8 cellular contexts compared by ENCODE assay signal in the genomic region with DNA sequence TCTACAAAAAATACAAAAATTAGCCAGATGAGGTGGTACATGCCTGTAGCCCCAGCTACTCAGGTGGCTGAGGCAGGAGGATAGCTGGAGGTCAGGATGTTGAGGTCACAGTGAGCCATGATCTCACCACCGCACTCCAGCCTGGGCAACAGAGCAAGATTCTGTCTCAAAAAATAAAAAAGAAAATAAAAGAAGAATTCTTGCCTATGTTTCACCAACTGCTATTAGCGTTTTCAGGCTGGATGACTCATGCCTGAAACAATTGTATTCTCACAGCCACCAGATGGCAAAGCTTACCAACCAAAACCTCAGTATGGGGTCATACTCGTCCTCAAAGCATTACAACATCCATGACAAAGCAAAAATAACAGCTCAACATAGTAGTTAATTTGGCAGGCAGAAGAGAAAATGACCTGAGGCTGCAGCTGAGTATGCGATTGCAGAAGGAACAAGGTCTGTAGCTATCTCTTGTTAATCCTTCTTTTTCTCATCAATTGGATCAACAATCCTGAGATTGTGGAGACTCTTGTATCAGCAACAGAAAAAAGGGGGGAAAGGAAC. TPM values are rescaled to one million over a fixed set of nuclear protein-coding genes. Genes with fewer than 3 reads are reported as not detected.
DNase-seq lines count a peak whose midpoint lies in the region; ATAC-seq and TF ChIP-seq lines count a peak whose summit lies in the region.

No MANE protein-coding gene starts in this region.

- H3K9me3 Mint-ChIP-seq in brain = no peaks in the 10 kb centered on the region

- H3K4me1 ChIP-seq in iPS-18a (ENCODE audit: control insufficient read depth, low read depth, low read length) (peaks cover 4% of the 10 kb centered on the region), smooth muscle cell (ENCODE audit: low read depth) (no peaks in the 10 kb centered on the region)

- H3K9me3 ChIP-seq in iPS-18a (ENCODE audit: control insufficient read depth, low read depth, low read length) = no peaks in the 10 kb centered on the region
- no peaks in the 10 kb centered on the region for H3K9me3 ChIP-seq in smooth muscle cell (replicated peaks; ENCODE audit: low read depth)

- H3K4me1 Mint-ChIP-seq in brain = peaks cover 15% of the 10 kb centered on the region

- ATAC-seq in HG02623 (IDR thresholded peaks at IDR 0.05; ENCODE audit: unreplicated experiment) = no peak

- H3K27me3 ChIP-seq in iPS-18a (ENCODE audit: control insufficient read depth, insufficient read depth, low read length) (no peaks in the 10 kb centered on the region), smooth muscle cell (ENCODE audit: low read depth) (no peaks in the 10 kb centered on the region)

- H2AFZ ChIP-seq in smooth muscle cell (ENCODE audit: low read depth) = no peak overlapping the region

- no peaks in the 10 kb centered on the region for H3K27me3 Mint-ChIP-seq in brain

- no peak overlapping the region for H3K4me3 ChIP-seq in iPS-18a (ENCODE audit: low read length)
- H3K4me3 ChIP-seq in smooth muscle cell = no peak overlapping the region

- H3K79me2 ChIP-seq in smooth muscle cell (ENCODE audit: low read depth) = no peaks in the 10 kb centered on the region

- H3K36me3 Mint-ChIP-seq in brain = peaks cover 71% of the 10 kb centered on the region

- peak overlapping the region; percentile 79 for H3K27ac ChIP-seq in iPS-18a (ENCODE audit: low read length)
- peak overlapping the region; percentile 77 for H3K27ac ChIP-seq in smooth muscle cell (ENCODE audit: low read depth)

- WGBS in smooth muscle cell (ENCODE audit: low lambda C conversion rate) = 24% methylated on average over 4 of the region's 4 CpGs

- peaks cover 69% of the 10 kb centered on the region for H3K36me3 ChIP-seq in iPS-18a (ENCODE audit: control insufficient read depth, low read depth, low read length)
- H3K36me3 ChIP-seq in smooth muscle cell (ENCODE audit: low read depth) = peaks cover 13% of the 10 kb centered on the region

- no peak overlapping the region for H3K4me2 ChIP-seq in smooth muscle cell

- DNase-seq in activated CD4-positive, alpha-beta T cell treated with anti-CD3 and anti-CD28 coated beads for 48 hours = peak; percentile 50
- no peak for DNase-seq in activated CD4-positive, alpha-beta T cell treated with anti-CD3 and anti-CD28 coated beads for 1 hour
- DNase-seq in HUDEP-2 (lab: John Stamatoyannopoulos, UW; ENCODE audit: unreplicated experiment in 76 of 76) = peak in 64 of 76 experiments; percentile 1 to 83 (median 44)
- DNase-seq in RPMI7951 (ENCODE audit: low read depth) = peak; percentile 98
- DNase-seq in smooth muscle cell (lab: John Stamatoyannopoulos, UW; ENCODE audit: unreplicated experiment) = no peak

- H3K27ac Mint-ChIP-seq in brain = peak overlapping the region; percentile 83 to 97 (median 92)

- no peak overlapping the region for H3K9ac ChIP-seq in iPS-18a (ENCODE audit: low read length)
- peak overlapping the region; percentile 41 for H3K9ac ChIP-seq in smooth muscle cell (ENCODE audit: low read depth)

- H3F3A ChIP-seq in smooth muscle cell (ENCODE audit: low read depth) = no peaks in the 10 kb centered on the region

- peaks cover 18% of the 10 kb centered on the region for H4K20me1 ChIP-seq in smooth muscle cell (ENCODE audit: low read depth)

- TF ChIP-seq CTCF in brain (conservative IDR thresholded peaks at IDR 0.05) (peak; percentile 40 to 55), smooth muscle cell (IDR thresholded peaks at IDR 0.05; ENCODE audit: borderline replicate concordance, insufficient read depth, poor library complexity, severe bottlenecking) (peak; percentile 46)

- H3K4me3 Mint-ChIP-seq in brain = peak overlapping the region in 4 of 5 experiments; percentile 28 to 71 (median 64)

RNA-seq across cellular contexts. Expression of gene TP53BP1, which starts 52.2 kb away (rescaled TPM):
- 25.4 and 26.7 TPM in 2 replicates for total RNA-seq in RPMI7951 (2014; rRNA removed; shearing (Covaris generic))
- polyA plus RNA-seq in brain (ENCODE audit: insufficient read depth, low read depth, low replicate concordance) = 22.8 TPM
- total RNA-seq in smooth muscle cell = 41.5 and 52.0 TPM in 2 replicates
- polyA plus RNA-seq in smooth muscle cell = 19.9 and 24.1 TPM in 2 replicates

Comparison
In these comparisons a context has a peak if more than half of its experiments do, and no peak if none do; other contexts are left out.
1. DNase-seq: peak in activated CD4-positive, alpha-beta T cell treated with anti-CD3 and anti-CD28 coated beads for 48 hours (single experiment), HUDEP-2 (64 of 76) and RPMI7951 (single experiment); none in activated CD4-positive, alpha-beta T cell treated with anti-CD3 and anti-CD28 coated beads for 1 hour (single experiment) and smooth muscle cell (single experiment).